In the genomic region with DNA sequence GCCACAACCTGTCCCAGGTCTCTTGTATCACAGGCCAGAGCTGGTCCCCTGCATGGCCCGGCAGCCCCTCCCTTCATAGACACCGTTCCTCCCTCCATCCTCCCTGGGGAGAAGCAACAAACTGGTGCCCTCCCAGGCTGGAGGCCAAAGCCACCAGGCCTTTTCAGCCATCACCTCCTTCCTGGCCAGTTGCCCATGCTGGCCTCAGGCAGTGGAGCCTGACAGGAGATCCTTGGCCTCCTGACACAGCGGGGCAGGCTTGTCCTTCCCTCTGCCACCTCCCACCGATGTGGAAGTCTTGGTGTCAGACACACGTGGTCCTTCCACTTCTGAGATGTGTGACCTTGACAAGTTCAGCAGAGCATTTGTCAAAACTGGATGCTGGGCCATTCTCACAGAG, we compare ENCODE assay signal across 16 cellular contexts.
DNase-seq lines count a peak whose midpoint lies in the region; ATAC-seq and TF ChIP-seq lines count a peak whose summit lies in the region.
"Had no signal": no experiment of that assay in that cellular context is flagged by ENCODE, and none has a peak within 500 bp of the region (broad histone marks: within the 10 kb centered on the region; RNA-seq: fewer than 3 reads in every experiment).

No MANE protein-coding gene starts in this region.

- H2BK15ac ChIP-seq in mesendoderm (replicated peaks; ENCODE audit: low read depth), result no peak overlapping the region

- peaks cover 6% of the 10 kb centered on the region for H3K27me3 ChIP-seq in BLaER1
- no peaks in the 10 kb centered on the region for H3K27me3 ChIP-seq in mesendoderm (ENCODE audit: insufficient read depth, low read length, poor library complexity)
- H3K27me3 ChIP-seq: upper lobe of left lung had no signal

- H3K56ac ChIP-seq in mesendoderm (ENCODE audit: low read length), result no peak overlapping the region

- H3K4me1 ChIP-seq in BLaER1 (peaks cover 93% of the 10 kb centered on the region), mesendoderm (ENCODE audit: control insufficient read depth, low read depth, low read length) (peaks cover 2% of the 10 kb centered on the region)
- H3K4me1 ChIP-seq: prostate gland, upper lobe of left lung had no signal

- H3K36me3 ChIP-seq in BLaER1 (no peaks in the 10 kb centered on the region), mesendoderm (ENCODE audit: control insufficient read depth, insufficient read depth, low read length) (no peaks in the 10 kb centered on the region)
- H3K36me3 ChIP-seq: prostate gland, upper lobe of left lung had no signal

- H3K23ac ChIP-seq in mesendoderm (ENCODE audit: low read length), result peak overlapping the region; percentile 45

- no peak overlapping the region for H3K4ac ChIP-seq in mesendoderm (ENCODE audit: low read depth, low read length)

- H3K18ac ChIP-seq in mesendoderm (ENCODE audit: low read length), result no peak overlapping the region

- no peak overlapping the region for H4K5ac ChIP-seq in mesendoderm (ENCODE audit: low read length)

- no peaks in the 10 kb centered on the region for H4K20me1 ChIP-seq in BLaER1

- peak; percentile 62 for DNase-seq in HK-2 (ENCODE audit: unreplicated experiment)
- DNase-seq in caudate nucleus (lab: John Stamatoyannopoulos, UW), result peak in 7 of 61 donors; percentile 8 to 41 (median 25)
- DNase-seq in mesendoderm, result no peak
- DNase-seq in HuH-7 (ENCODE audit: low spot score), result no peak
- DNase-seq: activated CD4-positive, alpha-beta T cell treated with anti-CD3 and anti-CD28 coated beads, Interleukin-2, amount 10 ng/mL, durations not matched to agents 24 days and 14 days; aorta; effector CD8-positive, alpha-beta T cell; foreskin keratinocyte; H9; NCI-H2171; upper lobe of left lung had no signal

- H3K9me3 ChIP-seq in BLaER1, result no peaks in the 10 kb centered on the region
- H3K9me3 ChIP-seq: prostate gland, upper lobe of left lung had no signal

- no peak for TF ChIP-seq POLR2A in GM18505 (IDR thresholded peaks at IDR 0.05; ENCODE audit: borderline replicate concordance, extremely low read depth, insufficient read depth, insufficient read length)

- no peak overlapping the region for H2BK120ac ChIP-seq in mesendoderm (ENCODE audit: low read depth, low read length)

- H3K4me2 ChIP-seq in BLaER1 (peak overlapping the region; percentile 62), mesendoderm (ENCODE audit: low read length) (no peak overlapping the region)

- no peak for ATAC-seq in GM18505 (IDR thresholded peaks at IDR 0.05; ENCODE audit: unreplicated experiment)
- no peak for ATAC-seq in GM19455 (IDR thresholded peaks at IDR 0.05; ENCODE audit: unreplicated experiment)
- no peak for ATAC-seq in GM21576 (IDR thresholded peaks at IDR 0.05; ENCODE audit: unreplicated experiment)
- ATAC-seq: foreskin keratinocyte had no signal

- no peak overlapping the region for H3K4me3 ChIP-seq in BLaER1
- no peak overlapping the region for H3K4me3 ChIP-seq in mesendoderm (ENCODE audit: low read length)
- H3K4me3 ChIP-seq: prostate gland, upper lobe of left lung had no signal

- no peak overlapping the region for H4K8ac ChIP-seq in mesendoderm (ENCODE audit: low read depth, low read length)

- no peak overlapping the region; the same call in 1 of the 2 replicates for H3K9ac ChIP-seq in BLaER1
- H3K9ac ChIP-seq in mesendoderm (ENCODE audit: low read length), result no peak overlapping the region

- no peak overlapping the region for H2BK5ac ChIP-seq in mesendoderm (ENCODE audit: low read length)

- H3K79me1 ChIP-seq in mesendoderm (ENCODE audit: low read length), result no peaks in the 10 kb centered on the region

- no peaks in the 10 kb centered on the region for H3K79me2 ChIP-seq in mesendoderm (ENCODE audit: control insufficient read depth, insufficient read depth, low read length)

- H2AK5ac ChIP-seq in mesendoderm (ENCODE audit: low read length), result no peak overlapping the region

- no CpG with 5 or more reads among the region's 5 CpGs for WGBS in mesendoderm (ENCODE audit: extremely low coverage, insufficient coverage, low lambda C conversion rate)

- peak overlapping the region; percentile 35 for H3K27ac ChIP-seq in BLaER1
- H3K27ac ChIP-seq in caudate nucleus (ENCODE audit: low read depth, low read length), result peak overlapping the region; percentile 5
- H3K27ac ChIP-seq in mesendoderm (ENCODE audit: low read depth, low read length), result no peak overlapping the region
- H3K27ac ChIP-seq: foreskin keratinocyte, prostate gland, upper lobe of left lung had no signal
